1 cellular context compared by ENCODE assay signal in genomic region chrX:110472265-110472664, GRCh38.
TF ChIP-seq lines count a peak whose summit lies in the region.

No MANE protein-coding gene starts in this region.

TF ChIP-seq in K562, 482 proteins besides CTCF, POLR2A, EP300 and RAD21 (continued from another document):
- TF ChIP-seq MAFF (IDR thresholded peaks at IDR 0.05; ENCODE audit: low read length) (peak; percentile 50), TAF15 (IDR thresholded peaks at IDR 0.05; ENCODE audit: low read depth, low read length) (no peak), HIVEP1 (CRISPR knock-in tag; IDR thresholded peaks at IDR 0.05) (no peak), ILF3 (IDR thresholded peaks at IDR 0.05; ENCODE audit: borderline replicate concordance) (no peak), RBM15 (IDR thresholded peaks at IDR 0.05; ENCODE audit: insufficient read depth, low read length) (no peak), ELK1 (CRISPR knock-in tag; IDR thresholded peaks at IDR 0.05) (no peak), CC2D1A (IDR thresholded peaks at IDR 0.05) (no peak), BDP1 (IDR thresholded peaks at IDR 0.05; ENCODE audit: insufficient read depth, insufficient read length) (no peak), ARID1B (IDR thresholded peaks at IDR 0.05) (no peak), HLTF (IDR thresholded peaks at IDR 0.05) (no peak), CXXC5 (CRISPR knock-in tag; IDR thresholded peaks at IDR 0.05) (no peak)
TF ChIP-seq in K562: peak in this region for 5.
